ENCODE assay signal across 26 cellular contexts in the genomic region with DNA sequence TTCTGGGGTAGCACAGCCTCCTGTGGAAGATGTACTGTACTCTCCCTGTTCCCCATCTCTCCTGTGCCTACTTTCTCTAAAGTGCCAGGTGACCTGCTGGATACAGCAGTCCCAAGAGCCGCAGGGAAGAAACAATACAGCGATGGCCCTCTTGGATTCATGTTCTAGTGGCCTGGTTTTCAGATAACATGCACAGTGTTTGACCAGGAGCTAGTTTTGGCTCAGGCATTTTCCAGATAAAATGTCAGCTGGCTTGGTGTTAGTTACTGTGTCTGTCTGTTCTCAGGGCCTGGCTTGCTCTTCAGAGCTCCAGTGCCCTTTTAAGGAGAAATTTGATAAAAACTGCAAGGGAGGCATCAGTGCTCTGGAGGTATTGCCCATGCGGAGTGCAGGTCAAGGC. TPM values are rescaled to one million over a fixed set of nuclear protein-coding genes. Genes with fewer than 3 reads are reported as not detected.
A peak's percentile ranks its signal among the peaks of the same experiment; 100 is the strongest.
DNase-seq lines count a peak whose midpoint lies in the region; ATAC-seq and TF ChIP-seq lines count a peak whose summit lies in the region.
"Had no signal": no experiment of that assay in that cellular context is flagged by ENCODE, and none has a peak within 500 bp of the region (broad histone marks: within the 10 kb centered on the region; RNA-seq: fewer than 3 reads in every experiment).

No MANE protein-coding gene starts in this region.

- H3K9me3 ChIP-seq in heart right ventricle (no peaks in the 10 kb centered on the region), testis (no peaks in the 10 kb centered on the region)

- H3K4me1 Mint-ChIP-seq in activated CD8-positive, alpha-beta memory T cell treated with anti-CD3 and anti-CD28 coated beads, Interleukin-2, amount 10 ng/mL, durations not matched to agents 7 days and 5 days, result peaks cover 2% of the 10 kb centered on the region

- peaks cover 6% of the 10 kb centered on the region for H3K27me3 Mint-ChIP-seq in activated CD8-positive, alpha-beta memory T cell treated with anti-CD3 and anti-CD28 coated beads, Interleukin-2, amount 10 ng/mL, durations not matched to agents 7 days and 5 days

- TF ChIP-seq POLR2A in testis (IDR thresholded peaks at IDR 0.05), result no peak

- H3K4me1 ChIP-seq in heart right ventricle (peaks cover 0 to 19% (median 7%) of the 10 kb centered on the region in 9 donors), testis (peaks cover 12% of the 10 kb centered on the region)

- peak; percentile 0 for DNase-seq in activated CD8-positive, alpha-beta memory T cell treated with anti-CD3 and anti-CD28 coated beads for 24 hours
- no peak for DNase-seq in activated CD8-positive, alpha-beta memory T cell treated with anti-CD3 and anti-CD28 coated beads, Interleukin-2, amount 10 ng/mL, durations not matched to agents 7 days and 5 days
- DNase-seq in heart right ventricle (peak in 1 of 2 donors; percentile 31), mesenteric fat pad (ENCODE audit: low spot score) (peak; percentile 11), testis (peak; percentile 70), OCI-M2 (lab: John Stamatoyannopoulos, UW; ENCODE audit: unreplicated experiment) (no peak)
- DNase-seq: Calu3, DND-41, H7, KBM-7, MV-4-11, NCI-H1105, NCI-H146, NCI-H1930, NCI-H2107, NCI-H446, NCI-H524 treated with DMSO at 0.1 percent for 48 hours, NCI-H82, RPMI8226, SHP77 treated with DMSO at 0.1 percent for 48 hours had no signal

- H3K36me3 ChIP-seq in heart right ventricle, result no peaks in the 10 kb centered on the region
- no peaks in the 10 kb centered on the region for H3K36me3 ChIP-seq in testis (ENCODE audit: low read depth, missing control alignments)

- peak overlapping the region in 6 of 10 donors; percentile 29 to 57 (median 44) for H3K27ac ChIP-seq in heart right ventricle
- peak overlapping the region; percentile 59 to 70 for H3K27ac ChIP-seq in testis
- H3K27ac ChIP-seq: 22Rv1 had no signal

- H3K4me3 Mint-ChIP-seq in activated CD8-positive, alpha-beta memory T cell treated with anti-CD3 and anti-CD28 coated beads, Interleukin-2, amount 10 ng/mL, durations not matched to agents 7 days and 5 days, result no peak overlapping the region

- no peak for ATAC-seq in activated CD8-positive, alpha-beta memory T cell treated with anti-CD3 and anti-CD28 coated beads, Interleukin-2, amount 10 ng/mL, durations not matched to agents 7 days and 5 days
- ATAC-seq in heart right ventricle, result peak; percentile 55 to 89 (median 80)
- ATAC-seq in HG02763 (IDR thresholded peaks at IDR 0.05; ENCODE audit: unreplicated experiment), result no peak
- no peak for ATAC-seq in GM18868 (IDR thresholded peaks at IDR 0.05; ENCODE audit: unreplicated experiment)

- no peak overlapping the region for H3K27ac Mint-ChIP-seq in activated CD8-positive, alpha-beta memory T cell treated with anti-CD3 and anti-CD28 coated beads, Interleukin-2, amount 10 ng/mL, durations not matched to agents 7 days and 5 days

- H3K36me3 Mint-ChIP-seq in activated CD8-positive, alpha-beta memory T cell treated with anti-CD3 and anti-CD28 coated beads, Interleukin-2, amount 10 ng/mL, durations not matched to agents 7 days and 5 days, result no peaks in the 10 kb centered on the region

- 57 to 71% methylated on average over 3 of the region's 3 CpGs for WGBS in heart right ventricle, 2 donors
- WGBS in testis, 2 donors, result 47 to 80% methylated on average over 3 of the region's 3 CpGs

- CTCF ChIA-PET in activated CD8-positive, alpha-beta memory T cell treated with anti-CD3 and anti-CD28 coated beads, Interleukin-2, amount 10 ng/mL, durations not matched to agents 7 days and 5 days (lab: Charles Lee), result no interaction called here

- TF ChIP-seq CTCF in heart right ventricle (IDR thresholded peaks at IDR 0.05) (no peak), testis (IDR thresholded peaks at IDR 0.05) (no peak)

- H3K27me3 ChIP-seq in heart right ventricle (no peaks in the 10 kb centered on the region), testis (no peaks in the 10 kb centered on the region)

- no peak overlapping the region for H3K4me3 ChIP-seq in heart right ventricle
- H3K4me3 ChIP-seq in testis, result no peak overlapping the region

- no peaks in the 10 kb centered on the region for H3K9me3 Mint-ChIP-seq in activated CD8-positive, alpha-beta memory T cell treated with anti-CD3 and anti-CD28 coated beads, Interleukin-2, amount 10 ng/mL, durations not matched to agents 7 days and 5 days (ENCODE audit: low read depth)

- intact Hi-C loops in heart right ventricle (cut with DNase I), result no loop called here
- intact Hi-C loops in testis (cut with DNase I; ENCODE audit: low total_unique reads), result no loop called here

RNA-seq across cellular contexts. Expression of a gene that starts 41.3 kb away (rescaled TPM):
- 1 to 10 TPM in 1 of 2 experiments, under 1 TPM in 1; 0.67 to 1.0 TPM for total RNA-seq in activated CD8-positive, alpha-beta memory T cell treated with anti-CD3 and anti-CD28 coated beads, Interleukin-2, amount 10 ng/mL, durations not matched to agents 7 days and 5 days
- 1 to 10 TPM in 1 of 10 donors, under 1 TPM in 6, not detected in 3; 0.14 to 1.2 (median 0.29) TPM for total RNA-seq in heart right ventricle
- polyA plus RNA-seq in heart right ventricle, result under 1 TPM; 0.45 to 0.80 TPM
- 2.2 TPM for total RNA-seq in mesenteric fat pad
- under 1 TPM in 1 of 2 donors, not detected in 1; 0.62 TPM for total RNA-seq in testis
- 0.79 TPM for polyA plus RNA-seq in testis (ENCODE audit: insufficient read depth, low read depth, low replicate concordance)
- total RNA-seq: H7, MCF 10A had no signal

RNA-seq across cellular contexts. Expression of a gene that starts 56.7 kb away (rescaled TPM):
- total RNA-seq in activated CD8-positive, alpha-beta memory T cell treated with anti-CD3 and anti-CD28 coated beads, Interleukin-2, amount 10 ng/mL, durations not matched to agents 7 days and 5 days, result not detected
- total RNA-seq in heart right ventricle (not detected), mesenteric fat pad (not detected), testis (1 to 10 TPM; 1.6 to 3.0 TPM)
- polyA plus RNA-seq in heart right ventricle (under 1 TPM in 1 of 2 donors, not detected in 1; 0.01 TPM), testis (ENCODE audit: insufficient read depth, low read depth, low replicate concordance) (3.4 TPM)
- total RNA-seq: Calu3, LHCN-M2, MCF 10A had no signal
- polyA plus RNA-seq: BJ had no signal

Comparison
In these comparisons a context has a peak if more than half of its experiments do, and no peak if none do; other contexts are left out.
1. DNase-seq: peak in activated CD8-positive, alpha-beta memory T cell treated with anti-CD3 and anti-CD28 coated beads for 24 hours (single experiment), mesenteric fat pad (single experiment) and testis (single experiment); none in activated CD8-positive, alpha-beta memory T cell treated with anti-CD3 and anti-CD28 coated beads, Interleukin-2, amount 10 ng/mL, durations not matched to agents 7 days and 5 days (single experiment) and OCI-M2 (single experiment).
2. ATAC-seq: peak in heart right ventricle (8 of 8); none in activated CD8-positive, alpha-beta memory T cell treated with anti-CD3 and anti-CD28 coated beads, Interleukin-2, amount 10 ng/mL, durations not matched to agents 7 days and 5 days (single experiment), HG02763 (single experiment) and GM18868 (single experiment).